Comparison of ENCODE assay signal across 9 cellular contexts in the genomic region with DNA sequence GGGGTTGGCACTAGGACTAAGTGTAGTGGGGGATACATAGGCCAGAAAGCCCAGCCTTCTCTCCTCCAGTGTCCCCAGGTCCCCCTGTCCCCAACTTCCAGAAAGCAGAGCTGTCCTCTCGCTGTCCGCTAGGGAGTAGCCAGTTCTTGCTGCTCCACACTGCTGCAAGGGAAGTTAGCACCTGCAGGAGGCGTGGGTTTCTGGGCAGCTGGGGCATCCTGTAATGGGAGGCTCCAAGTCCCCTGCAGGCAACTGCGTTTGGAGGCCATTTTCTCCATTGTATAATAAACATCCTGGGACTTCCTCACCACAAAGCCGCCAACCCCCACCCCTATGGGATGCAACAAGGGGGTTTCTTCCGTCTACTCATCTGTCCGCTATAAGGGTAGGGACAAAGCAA. TPM values are rescaled to one million over a fixed set of nuclear protein-coding genes. Genes with fewer than 3 reads are reported as not detected.
DNase-seq lines count a peak whose midpoint lies in the region; ATAC-seq and TF ChIP-seq lines count a peak whose summit lies in the region.
"Had no signal": no experiment of that assay in that cellular context is flagged by ENCODE, and none has a peak within 500 bp of the region (broad histone marks: within the 10 kb centered on the region; RNA-seq: fewer than 3 reads in every experiment).

No MANE protein-coding gene starts in this region.

- 9% methylated on average over 7 of the region's 7 CpGs for WGBS in hepatocyte (ENCODE audit: low lambda C conversion rate, missing lambda C conversion rate)

- peak overlapping the region; percentile 99 for H3K4me2 ChIP-seq in hepatocyte

- H3K9me2 ChIP-seq in hepatocyte (replicated peaks; ENCODE audit: insufficient read depth): no peaks in the 10 kb centered on the region

- no peaks in the 10 kb centered on the region for H3K79me2 ChIP-seq in hepatocyte

- no peaks in the 10 kb centered on the region for H4K20me1 ChIP-seq in hepatocyte (ENCODE audit: insufficient read depth, poor library complexity, severe bottlenecking)

- no peak overlapping the region for H2AFZ ChIP-seq in hepatocyte

- peak; percentile 32 for TF ChIP-seq CTCF in cardiac muscle cell (IDR thresholded peaks at IDR 0.05; ENCODE audit: low read depth, low read length)
- no peak for TF ChIP-seq CTCF in RWPE2 (IDR thresholded peaks at IDR 0.05; ENCODE audit: poor library complexity, severe bottlenecking)
- TF ChIP-seq CTCF in hepatocyte (IDR thresholded peaks at IDR 0.05; ENCODE audit: poor library complexity): peak; percentile 25
- TF ChIP-seq CTCF in type B pancreatic cell (conservative IDR thresholded peaks at IDR 0.05): peak; percentile 73

- ATAC-seq in left ventricle myocardium superior (no peak), RWPE2 (ENCODE audit: low read depth) (peak; percentile 32; the same call in 2 of the 3 replicates), GM18858 (IDR thresholded peaks at IDR 0.05; ENCODE audit: unreplicated experiment) (no peak)
- ATAC-seq in activated naive CD8-positive, alpha-beta T cell treated with anti-CD3 and anti-CD28 coated beads, Interleukin-2, amount 50 U/mL, for 24 hours: no peak

- peaks cover 17% of the 10 kb centered on the region for H3K4me1 Mint-ChIP-seq in type B pancreatic cell (ENCODE audit: unreplicated experiment)
- H3K4me1 Mint-ChIP-seq in activated naive CD8-positive, alpha-beta T cell treated with anti-CD3 and anti-CD28 coated beads, Interleukin-2, amount 50 U/mL, for 24 hours: peaks cover 12% of the 10 kb centered on the region

- no peaks in the 10 kb centered on the region for H3K9me3 Mint-ChIP-seq in type B pancreatic cell
- no peaks in the 10 kb centered on the region for H3K9me3 Mint-ChIP-seq in activated naive CD8-positive, alpha-beta T cell treated with anti-CD3 and anti-CD28 coated beads, Interleukin-2, amount 50 U/mL, for 24 hours

- H3K27ac Mint-ChIP-seq in type B pancreatic cell: peak overlapping the region; percentile 16
- H3K27ac Mint-ChIP-seq in activated naive CD8-positive, alpha-beta T cell treated with anti-CD3 and anti-CD28 coated beads, Interleukin-2, amount 50 U/mL, for 24 hours: no peak overlapping the region

- intact Hi-C loops in left ventricle myocardium superior (cut with micrococcal nuclease): no loop called here

- H3K4me1 ChIP-seq in cardiac muscle cell (ENCODE audit: low read depth): peaks cover 12% of the 10 kb centered on the region
- H3K4me1 ChIP-seq in RWPE2 (ENCODE audit: insufficient read depth, poor library complexity, severe bottlenecking): no peaks in the 10 kb centered on the region
- H3K4me1 ChIP-seq in hepatocyte (ENCODE audit: insufficient read depth): peaks cover 9% of the 10 kb centered on the region

- H3K36me3 Mint-ChIP-seq in type B pancreatic cell: no peaks in the 10 kb centered on the region
- no peaks in the 10 kb centered on the region for H3K36me3 Mint-ChIP-seq in activated naive CD8-positive, alpha-beta T cell treated with anti-CD3 and anti-CD28 coated beads, Interleukin-2, amount 50 U/mL, for 24 hours (ENCODE audit: low read depth)

- peaks cover 80% of the 10 kb centered on the region for H3K27me3 Mint-ChIP-seq in type B pancreatic cell
- peaks cover 39% of the 10 kb centered on the region for H3K27me3 Mint-ChIP-seq in activated naive CD8-positive, alpha-beta T cell treated with anti-CD3 and anti-CD28 coated beads, Interleukin-2, amount 50 U/mL, for 24 hours

- H3K27me3 ChIP-seq in cardiac muscle cell (peaks cover 57% of the 10 kb centered on the region), RWPE2 (ENCODE audit: insufficient read depth, poor library complexity, severe bottlenecking) (peaks cover 49% of the 10 kb centered on the region), hepatocyte (peaks cover 82% of the 10 kb centered on the region)

- H3K9me3 ChIP-seq in cardiac muscle cell (ENCODE audit: low read depth): no peaks in the 10 kb centered on the region
- H3K9me3 ChIP-seq in RWPE2 (ENCODE audit: severe bottlenecking): no peaks in the 10 kb centered on the region
- H3K9me3 ChIP-seq in hepatocyte (ENCODE audit: low read depth): no peaks in the 10 kb centered on the region

- H3K4me3 Mint-ChIP-seq in type B pancreatic cell: peak overlapping the region; percentile 93
- H3K4me3 Mint-ChIP-seq in activated naive CD8-positive, alpha-beta T cell treated with anti-CD3 and anti-CD28 coated beads, Interleukin-2, amount 50 U/mL, for 24 hours: no peak overlapping the region

- DNase-seq in cardiac muscle cell (ENCODE audit: low read depth in 1 of 2, low spot score in 1 of 2) (peak; percentile 32 to 69), left ventricle myocardium superior (no peak), RWPE2 (ENCODE audit: low spot score) (no peak), hepatocyte (ENCODE audit: low spot score) (peak; percentile 65), type B pancreatic cell (ENCODE audit: extremely low spot score, unreplicated experiment) (no peak), mucosa of gallbladder (ENCODE audit: low spot score) (no peak)
- no peak for DNase-seq in activated naive CD8-positive, alpha-beta T cell treated with anti-CD3 and anti-CD28 coated beads, Interleukin-2, amount 50 U/mL, for 24 hours

- H3K36me3 ChIP-seq in cardiac muscle cell (no peaks in the 10 kb centered on the region), RWPE2 (ENCODE audit: low read depth) (no peaks in the 10 kb centered on the region), hepatocyte (replicated peaks; ENCODE audit: insufficient read depth, low read depth) (no peaks in the 10 kb centered on the region)

- H3K4me3 ChIP-seq in cardiac muscle cell: no peak overlapping the region
- H3K4me3 ChIP-seq in RWPE2 (ENCODE audit: severe bottlenecking): no peak overlapping the region
- no peak overlapping the region for H3K4me3 ChIP-seq in hepatocyte

- no peak overlapping the region for H3K27ac ChIP-seq in cardiac muscle cell
- no peak overlapping the region for H3K27ac ChIP-seq in RWPE2 (ENCODE audit: poor library complexity, severe bottlenecking)
- H3K27ac ChIP-seq in hepatocyte: no peak overlapping the region

RNA-seq across cellular contexts. Expression of a gene that starts 1.7 kb away (rescaled TPM):
- total RNA-seq in cardiac muscle cell: not detected in 2 replicates
- not detected in 2 replicates for polyA plus RNA-seq in cardiac muscle cell
- 0.32 TPM for total RNA-seq in left ventricle myocardium superior
- not detected in 2 replicates for total RNA-seq in hepatocyte
- polyA plus RNA-seq in hepatocyte: not detected in 2 replicates
- 0.43 and 0.46 TPM in 2 replicates for total RNA-seq in type B pancreatic cell (ENCODE audit: low replicate concordance)
- not detected for total RNA-seq in mucosa of gallbladder
- total RNA-seq: skeletal muscle tissue had no signal

RNA-seq across cellular contexts. Expression of a gene that starts 54.4 kb away (rescaled TPM):
- 34.1 and 41.3 TPM in 2 replicates for total RNA-seq in cardiac muscle cell
- 37.3 and 60.9 TPM in 2 replicates for polyA plus RNA-seq in cardiac muscle cell
- 35.2 TPM for total RNA-seq in left ventricle myocardium superior
- 42.3 and 47.7 TPM in 2 replicates for total RNA-seq in hepatocyte
- polyA plus RNA-seq in hepatocyte: 58.0 and 62.8 TPM in 2 replicates
- 60.2 and 63.4 TPM in 2 replicates for total RNA-seq in type B pancreatic cell (ENCODE audit: low replicate concordance)
- total RNA-seq in mucosa of gallbladder: 47.8 TPM

Comparison
In these comparisons a context has a peak if more than half of its experiments do, and no peak if none do; other contexts are left out.
1. DNase-seq: peak in cardiac muscle cell (2 of 2) and hepatocyte (single experiment); none in left ventricle myocardium superior (single experiment), RWPE2 (single experiment), type B pancreatic cell (single experiment), mucosa of gallbladder (single experiment) and activated naive CD8-positive, alpha-beta T cell treated with anti-CD3 and anti-CD28 coated beads, Interleukin-2, amount 50 U/mL, for 24 hours (single experiment).